8 cellular contexts compared by ENCODE assay signal in genomic region chr17:37570527-37571093, GRCh38. TPM values are rescaled to one million over a fixed set of nuclear protein-coding genes. Genes with fewer than 3 reads are reported as not detected.
DNase-seq lines count a peak whose midpoint lies in the region; ATAC-seq and TF ChIP-seq lines count a peak whose summit lies in the region.

No MANE protein-coding gene starts in this region.

- ATAC-seq in foreskin keratinocyte, result peak; percentile 95
- ATAC-seq in psoas muscle, result peak; percentile 39 to 85 (median 82)
- ATAC-seq in GM21529 (IDR thresholded peaks at IDR 0.05; ENCODE audit: unreplicated experiment), result no peak

- H3K36me3 ChIP-seq in psoas muscle (ENCODE audit: insufficient read depth in 1 of 2, low read depth in 1 of 2), result peaks cover 11 to 92% of the 10 kb centered on the region in 2 donors

- DNase-seq in activated gamma-delta T cell treated with Interleukin-2 at 50 U/mL for 16 hours (peak; percentile 11), activated gamma-delta T cell (lab: John Stamatoyannopoulos, UW) (no peak), NCI-H2029 treated with DMSO at 0.1 percent for 48 hours (lab: John Stamatoyannopoulos, UW) (peak; percentile 10), activated T-cell treated with anti-CD3 and anti-CD28 coated beads for 4 hours (peak; percentile 1), foreskin keratinocyte (peak; percentile 44 to 78), psoas muscle (peak in 1 of 2 donors; percentile 37), retina (no peak)

- TF ChIP-seq CTCF in foreskin keratinocyte (conservative IDR thresholded peaks at IDR 0.05), result peak; percentile 81
- peak; percentile 29 for TF ChIP-seq CTCF in psoas muscle (IDR thresholded peaks at IDR 0.05)

- no peak overlapping the region for H3K4me3 ChIP-seq in psoas muscle

- H3K27ac ChIP-seq in foreskin keratinocyte (no peak overlapping the region), psoas muscle (no peak overlapping the region)

- intact Hi-C loops in psoas muscle (cut with DNase I), result loop anchor here in 1 of 2 donors (10.0 kb wide), 1 partner anchor 54 kb away; no protein-coding TSS in a partner anchor

- H3K9me3 ChIP-seq in psoas muscle, result peaks cover 7% of the 10 kb centered on the region

- WGBS in psoas muscle, 3 donors, result 93 to 96% (median 95%) methylated on average over 8 of the region's 8 CpGs

- no peaks in the 10 kb centered on the region for H3K27me3 ChIP-seq in foreskin keratinocyte
- H3K27me3 ChIP-seq in psoas muscle (ENCODE audit: insufficient read depth in 3 of 3, low read length in 2 of 3), result no peaks in the 10 kb centered on the region

- no peaks in the 10 kb centered on the region for H3K4me1 ChIP-seq in foreskin keratinocyte
- H3K4me1 ChIP-seq in psoas muscle, result no peaks in the 10 kb centered on the region

RNA-seq across cellular contexts. Expression of gene SYNRG, which starts 38.6 kb away (rescaled TPM):
- total RNA-seq in foreskin keratinocyte (12.3 TPM in 2 replicates), psoas muscle (10 to 100 TPM; 30.3 to 43.1 (median 36.6) TPM)
- polyA plus RNA-seq in foreskin keratinocyte (2.9 TPM in 2 replicates), psoas muscle (10 to 100 TPM in 1 of 3 donors, 1 to 10 TPM in 2; 5.1 to 19.8 (median 5.2) TPM)

Comparison
In these comparisons a context has a peak if more than half of its experiments do, and no peak if none do; other contexts are left out.
1. DNase-seq: peak in activated gamma-delta T cell treated with Interleukin-2 at 50 U/mL for 16 hours (single experiment), NCI-H2029 treated with DMSO at 0.1 percent for 48 hours (single experiment), activated T-cell treated with anti-CD3 and anti-CD28 coated beads for 4 hours (single experiment) and foreskin keratinocyte (2 of 2); none in activated gamma-delta T cell (single experiment) and retina (single experiment).